ENCODE assay signal across 8 cellular contexts in the genomic region with DNA sequence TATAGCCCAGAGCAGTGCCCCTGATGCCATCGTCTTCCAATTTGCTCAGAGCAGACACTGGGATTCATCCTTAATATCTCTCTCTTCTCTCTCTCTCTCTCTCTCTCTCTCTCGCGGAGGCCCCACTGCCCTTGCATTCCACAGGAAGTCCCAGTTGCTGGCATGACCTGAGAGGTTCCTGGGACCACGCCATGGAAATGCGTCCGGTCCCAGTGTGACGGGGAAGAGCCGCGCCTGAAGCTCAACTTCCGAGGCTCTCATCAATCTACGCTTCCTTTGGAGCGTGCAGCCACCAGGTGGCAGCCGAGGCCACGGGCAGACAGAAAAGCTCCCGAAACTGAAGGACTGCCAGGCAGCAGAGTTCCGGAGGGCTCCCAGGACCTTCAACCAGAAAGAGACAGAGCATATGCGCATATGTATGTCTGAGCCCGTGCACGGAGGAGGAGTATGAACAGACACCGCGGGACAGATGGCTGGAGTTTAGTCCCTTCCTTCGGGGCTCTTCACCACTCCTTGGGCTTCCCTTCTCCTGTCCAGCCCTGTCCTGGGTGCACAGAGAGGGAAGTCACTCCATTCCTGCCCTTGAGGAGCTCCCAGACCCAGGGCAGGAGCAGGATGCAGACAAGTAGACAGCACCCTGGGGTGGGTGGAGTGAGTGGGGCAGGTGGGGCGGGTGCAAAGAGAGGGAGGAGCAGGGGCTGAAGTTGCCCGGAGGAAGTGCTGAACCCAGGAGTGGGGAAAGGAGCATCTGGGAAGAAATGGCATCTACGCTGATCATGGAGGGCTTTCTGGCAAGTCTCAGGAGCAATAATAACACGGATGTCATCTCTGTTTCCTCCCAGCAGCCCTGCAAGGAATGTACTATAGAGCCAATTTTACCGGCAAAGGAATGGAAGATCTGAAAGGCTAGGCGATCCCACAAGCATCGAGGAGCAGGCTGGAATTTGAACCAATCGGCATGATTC. TPM values are rescaled to one million over a fixed set of nuclear protein-coding genes. Genes with fewer than 3 reads are reported as not detected.
DNase-seq lines count a peak whose midpoint lies in the region; ATAC-seq, FAIRE-seq and TF ChIP-seq lines count a peak whose summit lies in the region.

No MANE protein-coding gene starts in this region.

- no peaks in the 10 kb centered on the region for H3K36me3 ChIP-seq in keratinocyte (ENCODE audit: control insufficient read depth in 2 of 2, extremely low read depth in 1 of 2, insufficient read depth in 2 of 2, low read length in 2 of 2)

- ATAC-seq in GM19025 (IDR thresholded peaks at IDR 0.05; ENCODE audit: low read depth, unreplicated experiment) (peak; percentile 79), HG03342 (IDR thresholded peaks at IDR 0.05; ENCODE audit: unreplicated experiment) (peak; percentile 80)
- peak; percentile 50 for ATAC-seq in central memory CD8-positive, alpha-beta T cell (replicated peaks; ENCODE audit: extremely low read depth, poor library complexity, severe bottlenecking)

- peak; percentile 84 to 96 (median 96) for TF ChIP-seq CTCF in keratinocyte (optimal IDR thresholded peaks at IDR 0.05 in 1 of 3, IDR thresholded peaks at IDR 0.05 in 1 of 3, conservative IDR thresholded peaks at IDR 0.05 in 1 of 3; ENCODE audit: extremely low read depth in 1 of 3, insufficient read depth in 2 of 3, low read length in 3 of 3)

- H4K20me1 ChIP-seq in keratinocyte (ENCODE audit: control insufficient read depth, extremely low read depth, insufficient read depth, low read length), result no peaks in the 10 kb centered on the region

- peaks cover 9% of the 10 kb centered on the region for H3K4me1 ChIP-seq in keratinocyte (ENCODE audit: control insufficient read depth, extremely low read depth, insufficient read depth, low read length)

- FAIRE-seq in keratinocyte (lab: Jason Lieb, UNC), result peak; percentile 52

- peak overlapping the region; percentile 40 for H3K9ac ChIP-seq in keratinocyte (ENCODE audit: control insufficient read depth, extremely low read depth, insufficient read depth, low read length)

- H3K4me1 Mint-ChIP-seq in central memory CD8-positive, alpha-beta T cell, result peaks cover 21% of the 10 kb centered on the region

- no peaks in the 10 kb centered on the region for H3K9me3 ChIP-seq in keratinocyte (ENCODE audit: control insufficient read depth, low read depth, low read length)

- peaks cover 8% of the 10 kb centered on the region for H3K36me3 Mint-ChIP-seq in central memory CD8-positive, alpha-beta T cell (ENCODE audit: insufficient read depth)

- dilution Hi-C loops in keratinocyte (cut with MboI; ENCODE audit: extremely low pct_ligation_motif_present, low sequenced_read_pairs), result no loop called here

- H3K4me3 Mint-ChIP-seq in central memory CD8-positive, alpha-beta T cell, result peak overlapping the region; percentile 74

- H3K27ac Mint-ChIP-seq in central memory CD8-positive, alpha-beta T cell (ENCODE audit: low read depth), result peak overlapping the region; percentile 94

- H3K9me3 Mint-ChIP-seq in central memory CD8-positive, alpha-beta T cell, result no peaks in the 10 kb centered on the region

- no peak overlapping the region for H3K27ac ChIP-seq in keratinocyte (ENCODE audit: control insufficient read depth, insufficient read depth, low read length)

- peak overlapping the region; percentile 29 to 70 (median 65) for H3K4me3 ChIP-seq in keratinocyte (ENCODE audit: control insufficient read depth in 2 of 3, extremely low read depth in 1 of 3, insufficient read depth in 2 of 3, low read depth in 1 of 3, low read length in 3 of 3)

- no peaks in the 10 kb centered on the region for H3K27me3 ChIP-seq in keratinocyte (ENCODE audit: control insufficient read depth, extremely low read depth, insufficient read depth, low read length)

- peak; percentile 91 for DNase-seq in Ammon's horn (ENCODE audit: low spot score)
- DNase-seq in NCI-H226, result peak; percentile 92
- peak; percentile 35 to 51 (median 42) for DNase-seq in activated CD4-positive, CD25-positive, alpha-beta regulatory T cell (lab: John Stamatoyannopoulos, UW)
- peak; percentile 44 to 51 for DNase-seq in central memory CD8-positive, alpha-beta T cell (ENCODE audit: low spot score in 2 of 2)
- DNase-seq in keratinocyte (ENCODE audit: low read depth, low spot score), result no peak
- DNase-seq in stimulated activated CD4-positive, alpha-beta T cell treated with anti-CD3 and anti-CD28 coated beads, Interleukin-15, amount 100 ng/mL, for 1 hour (ENCODE audit: low read depth in 1 of 2, low spot score in 1 of 2), result peak; percentile 22 to 66

- H3K9me1 ChIP-seq in keratinocyte (ENCODE audit: control insufficient read depth, extremely low read depth, insufficient read depth, low read length), result no peaks in the 10 kb centered on the region

- no peaks in the 10 kb centered on the region for H3K79me2 ChIP-seq in keratinocyte (ENCODE audit: control insufficient read depth, insufficient read depth, low read length)

- H3K27me3 Mint-ChIP-seq in central memory CD8-positive, alpha-beta T cell, result peaks cover 69% of the 10 kb centered on the region

- peak overlapping the region; percentile 93 for H3K4me2 ChIP-seq in keratinocyte (ENCODE audit: control insufficient read depth, extremely low read depth, insufficient read depth, low read depth, low read length)

- peak overlapping the region; percentile 95 for H2AFZ ChIP-seq in keratinocyte (ENCODE audit: control insufficient read depth, low read length)

RNA-seq across cellular contexts. Expression of gene PDZK1IP1, which starts 10.5 kb away (rescaled TPM):
- 1.5 to 29.2 TPM (median 1.5 TPM) in 3 replicates for polyA plus RNA-seq in keratinocyte
- 14.3 TPM for polyA plus RNA-seq in keratinocyte (2011; ENCODE audit: low read depth)
- 9.1 and 10.0 TPM in 2 replicates for polyA plus RNA-seq in keratinocyte (2011; cell fraction: cytosol; rRNA removed)
- 7.6 and 8.4 TPM in 2 replicates for polyA plus RNA-seq in keratinocyte (2011; cell fraction: nucleus; rRNA removed)
- polyA plus RNA-seq in keratinocyte (2012; ENCODE audit: low replicate concordance), result 1.5 and 57.7 TPM in 2 replicates
- 1.6 to 11.2 TPM (median 1.9 TPM) in 3 replicates for polyA minus RNA-seq in keratinocyte
- polyA minus RNA-seq in keratinocyte (2011; cell fraction: cytosol; rRNA and poly(A)+ RNA removed), result 2.5 TPM
- polyA minus RNA-seq in keratinocyte (2011; cell fraction: nucleus; rRNA and poly(A)+ RNA removed), result 1.3 and 2.7 TPM in 2 replicates

RNA-seq across cellular contexts. Expression of gene CYP4A22, which starts 42.1 kb away (rescaled TPM):
- polyA plus RNA-seq in keratinocyte, result not detected in 3 replicates
- polyA plus RNA-seq in keratinocyte (2011; ENCODE audit: low read depth), result not detected
- polyA plus RNA-seq in keratinocyte (2011; cell fraction: cytosol; rRNA removed), result not detected in 2 replicates
- not detected in 2 replicates for polyA plus RNA-seq in keratinocyte (2011; cell fraction: nucleus; rRNA removed)
- polyA plus RNA-seq in keratinocyte (2012; ENCODE audit: low replicate concordance), result 0.08 TPM in 1 of 2 replicates, not detected in the other
- polyA minus RNA-seq in keratinocyte, result not detected in 3 replicates
- polyA minus RNA-seq in keratinocyte (2011; cell fraction: cytosol; rRNA and poly(A)+ RNA removed), result not detected
- polyA minus RNA-seq in keratinocyte (2011; cell fraction: nucleus; rRNA and poly(A)+ RNA removed), result not detected in 2 replicates

RNA-seq across cellular contexts. Expression of gene TAL1, which starts 52.7 kb away (rescaled TPM):
- polyA plus RNA-seq in keratinocyte, result not detected in 3 replicates
- polyA plus RNA-seq in keratinocyte (2011; ENCODE audit: low read depth), result not detected
- polyA plus RNA-seq in keratinocyte (2011; cell fraction: cytosol; rRNA removed), result not detected in 2 replicates
- not detected in 2 replicates for polyA plus RNA-seq in keratinocyte (2011; cell fraction: nucleus; rRNA removed)
- polyA plus RNA-seq in keratinocyte (2012; ENCODE audit: low replicate concordance), result not detected in 2 replicates
- not detected in 3 replicates for polyA minus RNA-seq in keratinocyte
- not detected for polyA minus RNA-seq in keratinocyte (2011; cell fraction: cytosol; rRNA and poly(A)+ RNA removed)
- polyA minus RNA-seq in keratinocyte (2011; cell fraction: nucleus; rRNA and poly(A)+ RNA removed), result not detected in 2 replicates
